8 cellular contexts compared by ENCODE assay signal in the genomic region with DNA sequence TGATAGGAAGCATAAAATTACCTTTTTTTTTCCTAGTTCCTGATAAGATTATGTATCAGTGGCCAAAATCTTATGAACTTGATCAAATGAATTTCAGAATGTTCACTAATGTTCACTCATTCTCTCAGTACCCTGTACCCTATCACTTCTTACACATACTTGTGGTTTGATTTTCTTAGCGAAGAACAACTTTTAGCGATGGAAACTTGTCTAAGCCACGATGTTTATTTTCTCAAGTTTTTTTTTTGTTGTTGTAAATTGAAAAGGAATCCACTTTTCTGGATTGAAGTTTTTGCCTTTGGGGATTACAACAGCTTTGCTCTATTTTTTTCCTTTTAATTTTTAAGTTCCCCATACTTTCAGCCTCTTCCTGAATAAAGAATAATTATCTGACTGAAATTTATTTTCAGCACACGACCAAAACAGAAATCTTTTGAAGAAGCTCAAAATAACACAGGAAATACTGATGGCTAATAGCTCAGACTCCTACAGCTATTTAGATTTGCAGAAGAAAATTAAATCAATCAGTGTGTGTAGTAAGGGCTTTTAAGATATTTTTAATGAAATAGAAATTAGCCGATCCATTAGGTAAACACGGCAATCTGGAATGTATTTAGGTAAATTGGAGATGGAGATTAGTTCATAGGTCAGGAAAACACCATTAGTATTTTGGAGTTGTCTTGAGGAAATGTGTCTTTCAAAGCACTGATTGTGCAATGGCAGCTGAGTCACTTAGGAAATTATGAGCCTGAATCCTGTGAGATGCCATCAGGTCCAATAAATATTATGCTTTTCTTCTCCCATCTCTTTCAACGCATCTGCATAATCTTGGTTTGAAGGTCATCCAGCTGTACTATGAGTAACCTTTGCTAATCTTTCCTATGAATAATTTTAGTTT.
A peak's percentile ranks its signal among the peaks of the same experiment; 100 is the strongest.
DNase-seq lines count a peak whose midpoint lies in the region; ATAC-seq and TF ChIP-seq lines count a peak whose summit lies in the region.

No MANE protein-coding gene starts in this region.

- peak overlapping the region; percentile 61 to 72 (median 66) for H3K27ac ChIP-seq in gastrocnemius medialis

- H3K36me3 ChIP-seq in gastrocnemius medialis, result no peaks in the 10 kb centered on the region

- in situ Hi-C loops in G401 (cut with HindIII; ENCODE audit: low sequenced_read_pairs) (no loop called here), gastrocnemius medialis (cut with MboI; ENCODE audit: low sequenced_read_pairs in 4 of 4) (no loop called here)

- TF ChIP-seq POLR2A in gastrocnemius medialis (IDR thresholded peaks at IDR 0.05), result no peak

- intact Hi-C loops in gastrocnemius medialis (cut with DNase I; ENCODE audit: low total_unique reads), result loop anchor here (10.0 kb wide), 1 partner anchor 218 kb away; a partner anchor contains a TSS

- no peaks in the 10 kb centered on the region for H3K9me3 ChIP-seq in gastrocnemius medialis

- H3K4me1 ChIP-seq in gastrocnemius medialis, result peaks cover 0 to 4% of the 10 kb centered on the region in 2 donors

- ATAC-seq in gastrocnemius medialis (peak; percentile 70 to 75), GM18858 (IDR thresholded peaks at IDR 0.05; ENCODE audit: unreplicated experiment) (no peak)

- no peak for TF ChIP-seq CTCF in gastrocnemius medialis (IDR thresholded peaks at IDR 0.05 in 4 of 5, conservative IDR thresholded peaks at IDR 0.05 in 1 of 5)

- H3K27me3 ChIP-seq in gastrocnemius medialis, result no peaks in the 10 kb centered on the region

- peak; percentile 55 for DNase-seq in G401 (ENCODE audit: low spot score)
- peak; percentile 42 for DNase-seq in RKO (ENCODE audit: low spot score)
- peak; percentile 85 for DNase-seq in fibroblast of the conjunctiva (ENCODE audit: low read depth)
- peak in 1 of 2 donors; percentile 25 for DNase-seq in gastrocnemius medialis
- no peak for DNase-seq in GF-D8 (lab: John Stamatoyannopoulos, UW)
- no peak for DNase-seq in SHP77 treated with DMSO at 0.1 percent for 48 hours (lab: John Stamatoyannopoulos, UW)
- DNase-seq in epidermal melanocyte (ENCODE audit: insufficient read length, low spot score), result no peak

- H3K4me3 ChIP-seq in gastrocnemius medialis, result no peak overlapping the region

Comparison
In these comparisons a context has a peak if more than half of its experiments do, and no peak if none do; other contexts are left out.
1. DNase-seq: peak in G401 (single experiment), RKO (single experiment) and fibroblast of the conjunctiva (single experiment); none in GF-D8 (single experiment), SHP77 treated with DMSO at 0.1 percent for 48 hours (single experiment) and epidermal melanocyte (single experiment).